In genomic region chr10:110214380-110214826, GRCh38 we compare ENCODE assay signal across 8 cellular contexts. TPM values are rescaled to one million over a fixed set of nuclear protein-coding genes. Genes with fewer than 3 reads are reported as not detected.
DNase-seq lines count a peak whose midpoint lies in the region; ATAC-seq and TF ChIP-seq lines count a peak whose summit lies in the region.

No MANE protein-coding gene starts in this region.

- H3K4me2 ChIP-seq in Karpas-422 (ENCODE audit: low read depth, low read length, poor library complexity, severe bottlenecking), result peak overlapping the region; percentile 28

- H2AFZ ChIP-seq in Karpas-422 (ENCODE audit: low read length), result no peak overlapping the region

- no peaks in the 10 kb centered on the region for H3K9me2 ChIP-seq in Karpas-422 (replicated peaks; ENCODE audit: insufficient read depth, low read length)

- no peaks in the 10 kb centered on the region for H3K36me3 Mint-ChIP-seq in natural killer cell treated with Interleukin-12 subunit alpha and Interleukin-12 subunit beta and Interleukin-15 and Interleukin-18, amount 100 ng/mL, for 72 hours
- peaks cover 0 to 3% of the 10 kb centered on the region in 2 donors for H3K36me3 Mint-ChIP-seq in stimulated activated naive B cell treated with anti-CD40 and anti-IgM and Interleukin-4, amounts not matched to agents 10 μg/mL and 1 μg/mL and 100 μg/mL, for 72 hours

- H4K20me1 ChIP-seq in Karpas-422 (ENCODE audit: insufficient read depth, low read depth, low read length), result no peaks in the 10 kb centered on the region

- no peak overlapping the region for H3K4me3 Mint-ChIP-seq in natural killer cell treated with Interleukin-12 subunit alpha and Interleukin-12 subunit beta and Interleukin-15 and Interleukin-18, amount 100 ng/mL, for 72 hours
- no peak overlapping the region for H3K4me3 Mint-ChIP-seq in stimulated activated naive B cell treated with anti-CD40 and anti-IgM and Interleukin-4, amounts not matched to agents 10 μg/mL and 1 μg/mL and 100 μg/mL, for 72 hours

- H3K4me1 Mint-ChIP-seq in natural killer cell treated with Interleukin-12 subunit alpha and Interleukin-12 subunit beta and Interleukin-15 and Interleukin-18, amount 100 ng/mL, for 72 hours (ENCODE audit: low read depth in 2 of 2), result peaks cover 17 to 29% of the 10 kb centered on the region in 2 donors
- peaks cover 21 to 30% of the 10 kb centered on the region in 2 donors for H3K4me1 Mint-ChIP-seq in stimulated activated naive B cell treated with anti-CD40 and anti-IgM and Interleukin-4, amounts not matched to agents 10 μg/mL and 1 μg/mL and 100 μg/mL, for 72 hours

- peaks cover 32 to 37% of the 10 kb centered on the region in 2 donors for H3K27me3 Mint-ChIP-seq in natural killer cell treated with Interleukin-12 subunit alpha and Interleukin-12 subunit beta and Interleukin-15 and Interleukin-18, amount 100 ng/mL, for 72 hours
- peaks cover 0 to 6% of the 10 kb centered on the region in 2 donors for H3K27me3 Mint-ChIP-seq in stimulated activated naive B cell treated with anti-CD40 and anti-IgM and Interleukin-4, amounts not matched to agents 10 μg/mL and 1 μg/mL and 100 μg/mL, for 72 hours

- no peak overlapping the region for H3K4me3 ChIP-seq in Karpas-422 (ENCODE audit: low read length)

- no peaks in the 10 kb centered on the region for H3K9me3 ChIP-seq in Karpas-422 (ENCODE audit: low read length)

- H3K27ac ChIP-seq in Karpas-422 (ENCODE audit: low read length), result no peak overlapping the region
- H3K27ac ChIP-seq in caudate nucleus (ENCODE audit: low read depth, low read length), result peak overlapping the region; percentile 99

- H3K4me1 ChIP-seq in Karpas-422 (ENCODE audit: low read length), result peaks cover 49% of the 10 kb centered on the region

- H3K27ac Mint-ChIP-seq in natural killer cell treated with Interleukin-12 subunit alpha and Interleukin-12 subunit beta and Interleukin-15 and Interleukin-18, amount 100 ng/mL, for 72 hours, result no peak overlapping the region
- no peak overlapping the region for H3K27ac Mint-ChIP-seq in stimulated activated naive B cell treated with anti-CD40 and anti-IgM and Interleukin-4, amounts not matched to agents 10 μg/mL and 1 μg/mL and 100 μg/mL, for 72 hours

- H3K9me3 Mint-ChIP-seq in natural killer cell treated with Interleukin-12 subunit alpha and Interleukin-12 subunit beta and Interleukin-15 and Interleukin-18, amount 100 ng/mL, for 72 hours, result no peaks in the 10 kb centered on the region
- H3K9me3 Mint-ChIP-seq in stimulated activated naive B cell treated with anti-CD40 and anti-IgM and Interleukin-4, amounts not matched to agents 10 μg/mL and 1 μg/mL and 100 μg/mL, for 72 hours, result no peaks in the 10 kb centered on the region

- DNase-seq in Ammon's horn (ENCODE audit: low spot score) (peak; percentile 56), Karpas-422 (peak; percentile 57), caudate nucleus (lab: John Stamatoyannopoulos, UW) (peak in 12 of 61 donors; percentile 13 to 49 (median 26)), retina (no peak)
- DNase-seq in natural killer cell treated with Interleukin-12 subunit alpha and Interleukin-12 subunit beta and Interleukin-15 and Interleukin-18, amount 100 ng/mL, for 72 hours (ENCODE audit: low spot score), result no peak
- DNase-seq in stimulated activated naive B cell treated with anti-CD40 and anti-IgM and Interleukin-4, amounts not matched to agents 10 μg/mL and 1 μg/mL and 100 μg/mL, for 72 hours, result no peak

- no peaks in the 10 kb centered on the region for H3K36me3 ChIP-seq in Karpas-422 (ENCODE audit: insufficient read depth, low read length)

- H3K9ac ChIP-seq in Karpas-422 (ENCODE audit: low read length), result no peak overlapping the region

- H3K27me3 ChIP-seq in Karpas-422 (ENCODE audit: low read length), result no peaks in the 10 kb centered on the region

- ATAC-seq in GM18873 (IDR thresholded peaks at IDR 0.05; ENCODE audit: low FRiP score, unreplicated experiment), result peak; percentile 25
- ATAC-seq in SK-N-SH treated with all-trans-retinoic acid at 6 μM for 48 hours, result no peak
- ATAC-seq in natural killer cell treated with Interleukin-12 subunit alpha and Interleukin-12 subunit beta and Interleukin-15 and Interleukin-18, amount 100 ng/mL, for 72 hours, result no peak
- ATAC-seq in stimulated activated naive B cell treated with anti-CD40 and anti-IgM and Interleukin-4, amounts not matched to agents 10 μg/mL and 1 μg/mL and 100 μg/mL, for 72 hours (replicated peaks), result no peak

- no peaks in the 10 kb centered on the region for H3K79me2 ChIP-seq in Karpas-422 (ENCODE audit: low read length)

TF ChIP-seq in SK-N-SH treated with all-trans-retinoic acid at 6 μM for 48 hours, 23 proteins besides CTCF, POLR2A, EP300 and RAD21:
- TF ChIP-seq TCF4 (CRISPR knock-in tag; IDR thresholded peaks at IDR 0.05; ENCODE audit: borderline replicate concordance) (no peak), ZNF565 (CRISPR knock-in tag; conservative IDR thresholded peaks at IDR 0.05; ENCODE audit: low read depth) (no peak), TOX (CRISPR knock-in tag; IDR thresholded peaks at IDR 0.05; ENCODE audit: borderline replicate concordance) (no peak), ISL1 (CRISPR knock-in tag; IDR thresholded peaks at IDR 0.05) (no peak), OSR1 (CRISPR knock-in tag; IDR thresholded peaks at IDR 0.05) (no peak), GLIS3 (CRISPR knock-in tag; IDR thresholded peaks at IDR 0.05) (no peak), ZFP30 (CRISPR knock-in tag; IDR thresholded peaks at IDR 0.05) (no peak), POU6F1 (CRISPR knock-in tag; IDR thresholded peaks at IDR 0.05; ENCODE audit: borderline replicate concordance, low read depth) (no peak), PPARA (CRISPR knock-in tag; IDR thresholded peaks at IDR 0.05; ENCODE audit: borderline replicate concordance) (no peak), CSDC2 (CRISPR knock-in tag; IDR thresholded peaks at IDR 0.05) (no peak), SNAI2 (CRISPR knock-in tag; IDR thresholded peaks at IDR 0.05) (no peak), ZC3H10 (CRISPR knock-in tag; IDR thresholded peaks at IDR 0.05) (no peak)
- TF ChIP-seq, protein P1, sequence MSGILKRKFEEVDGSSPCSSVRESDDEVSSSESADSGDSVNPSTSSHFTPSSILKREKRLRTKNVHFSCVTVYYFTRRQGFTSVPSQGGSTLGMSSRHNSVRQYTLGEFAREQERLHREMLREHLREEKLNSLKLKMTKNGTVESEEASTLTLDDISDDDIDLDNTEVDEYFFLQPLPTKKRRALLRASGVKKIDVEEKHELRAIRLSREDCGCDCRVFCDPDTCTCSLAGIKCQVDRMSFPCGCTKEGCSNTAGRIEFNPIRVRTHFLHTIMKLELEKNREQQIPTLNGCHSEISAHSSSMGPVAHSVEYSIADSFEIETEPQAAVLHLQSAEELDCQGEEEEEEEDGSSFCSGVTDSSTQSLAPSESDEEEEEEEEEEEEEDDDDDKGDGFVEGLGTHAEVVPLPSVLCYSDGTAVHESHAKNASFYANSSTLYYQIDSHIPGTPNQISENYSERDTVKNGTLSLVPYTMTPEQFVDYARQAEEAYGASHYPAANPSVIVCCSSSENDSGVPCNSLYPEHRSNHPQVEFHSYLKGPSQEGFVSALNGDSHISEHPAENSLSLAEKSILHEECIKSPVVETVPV (CRISPR knock-in tag; IDR thresholded peaks at IDR 0.05), result no peak
- TF ChIP-seq, protein P2, sequence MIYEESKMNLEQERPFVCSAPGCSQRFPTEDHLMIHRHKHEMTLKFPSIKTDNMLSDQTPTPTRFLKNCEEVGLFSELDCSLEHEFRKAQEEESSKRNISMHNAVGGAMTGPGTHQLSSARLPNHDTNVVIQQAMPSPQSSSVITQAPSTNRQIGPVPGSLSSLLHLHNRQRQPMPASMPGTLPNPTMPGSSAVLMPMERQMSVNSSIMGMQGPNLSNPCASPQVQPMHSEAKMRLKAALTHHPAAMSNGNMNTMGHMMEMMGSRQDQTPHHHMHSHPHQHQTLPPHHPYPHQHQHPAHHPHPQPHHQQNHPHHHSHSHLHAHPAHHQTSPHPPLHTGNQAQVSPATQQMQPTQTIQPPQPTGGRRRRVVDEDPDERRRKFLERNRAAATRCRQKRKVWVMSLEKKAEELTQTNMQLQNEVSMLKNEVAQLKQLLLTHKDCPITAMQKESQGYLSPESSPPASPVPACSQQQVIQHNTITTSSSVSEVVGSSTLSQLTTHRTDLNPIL (CRISPR knock-in tag; IDR thresholded peaks at IDR 0.05; ENCODE audit: low read depth), result no peak

RNA-seq across cellular contexts. Expression of gene MXI1, which starts 7.0 kb away (rescaled TPM):
- 12.0 and 19.8 TPM in 2 replicates for total RNA-seq in Karpas-422 (2014; rRNA removed; shearing (Covaris generic); ENCODE audit: low replicate concordance)
- 1 to 10 TPM; 6.4 to 7.3 TPM for total RNA-seq in natural killer cell treated with Interleukin-12 subunit alpha and Interleukin-12 subunit beta and Interleukin-15 and Interleukin-18, amount 100 ng/mL, for 72 hours

Comparison
In these comparisons a context has a peak if more than half of its experiments do, and no peak if none do; other contexts are left out.
1. DNase-seq: peak in Ammon's horn (single experiment) and Karpas-422 (single experiment); none in natural killer cell treated with Interleukin-12 subunit alpha and Interleukin-12 subunit beta and Interleukin-15 and Interleukin-18, amount 100 ng/mL, for 72 hours (single experiment), retina (single experiment) and stimulated activated naive B cell treated with anti-CD40 and anti-IgM and Interleukin-4, amounts not matched to agents 10 μg/mL and 1 μg/mL and 100 μg/mL, for 72 hours (single experiment).